19 cellular contexts compared by ENCODE assay signal in the genomic region with DNA sequence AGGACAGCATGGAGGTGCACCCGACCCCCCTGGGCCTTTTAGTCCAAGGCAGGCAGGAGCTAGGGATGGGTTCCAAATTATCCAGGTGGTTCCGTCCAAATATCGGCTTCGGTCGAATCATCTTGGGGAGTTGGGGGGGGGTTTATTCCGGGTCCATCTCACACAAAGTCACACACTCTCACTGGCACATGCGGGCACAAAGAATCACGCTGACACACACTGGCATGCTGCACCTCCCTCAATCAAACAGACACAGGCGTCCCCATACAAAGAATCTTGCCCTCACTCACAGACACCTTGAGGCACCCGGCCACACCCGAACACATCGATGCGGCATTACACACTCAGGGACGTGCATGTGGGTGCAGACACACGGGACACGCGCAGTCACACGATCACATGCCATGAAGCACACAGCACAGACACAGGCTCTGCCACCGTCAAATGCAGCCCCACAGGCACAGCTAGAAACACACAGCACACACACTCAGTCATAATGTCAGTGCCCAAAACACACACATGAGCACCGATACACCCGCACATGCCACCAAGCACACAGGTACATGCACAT. TPM values are rescaled to one million over a fixed set of nuclear protein-coding genes. Genes with fewer than 3 reads are reported as not detected.
A peak's percentile ranks its signal among the peaks of the same experiment; 100 is the strongest.
DNase-seq lines count a peak whose midpoint lies in the region; ATAC-seq and TF ChIP-seq lines count a peak whose summit lies in the region.
"Had no signal": no experiment of that assay in that cellular context is flagged by ENCODE, and none has a peak within 500 bp of the region (broad histone marks: within the 10 kb centered on the region; RNA-seq: fewer than 3 reads in every experiment).

No MANE protein-coding gene starts in this region.

- H3K27ac ChIP-seq in right cardiac atrium (ENCODE audit: low read length) (peak overlapping the region; percentile 77), psoas muscle (peak overlapping the region; percentile 99), vagina (peak overlapping the region; percentile 99)
- H3K27ac ChIP-seq: foreskin keratinocyte, PC-9 had no signal

- H3K36me3 ChIP-seq in psoas muscle (ENCODE audit: insufficient read depth in 1 of 2, low read depth in 1 of 2) (peaks cover 0 to 5% of the 10 kb centered on the region in 2 donors), vagina (peaks cover 0 to 6% of the 10 kb centered on the region in 2 donors)

- WGBS in right cardiac atrium = 65% methylated on average over 21 of the region's 21 CpGs
- 25 to 49% (median 28%) methylated on average over 21 of the region's 21 CpGs for WGBS in psoas muscle, 3 donors

- H3K4me3 ChIP-seq in right cardiac atrium (ENCODE audit: low read length) (no peak overlapping the region), psoas muscle (peak overlapping the region; percentile 60), vagina (peak overlapping the region; percentile 33 to 56)
- H3K4me3 ChIP-seq: PC-9 had no signal

- H3K27me3 ChIP-seq in right cardiac atrium (ENCODE audit: control insufficient read depth, insufficient read depth) (no peaks in the 10 kb centered on the region), psoas muscle (ENCODE audit: insufficient read depth in 3 of 3, low read length in 2 of 3) (no peaks in the 10 kb centered on the region), vagina (no peaks in the 10 kb centered on the region)

- intact Hi-C loops in right cardiac atrium (cut with DNase I) = no loop called here
- intact Hi-C loops in left ventricle myocardium superior (cut with micrococcal nuclease) = no loop called here
- intact Hi-C loops in psoas muscle (cut with DNase I) = loop anchor here in 1 of 2 donors (2.0 kb wide), 1 partner anchor 30 kb away; no protein-coding TSS in a partner anchor
- intact Hi-C loops in vagina (cut with DNase I) = no loop called here

- peaks cover 8% of the 10 kb centered on the region for H3K4me1 ChIP-seq in right cardiac atrium (ENCODE audit: control insufficient read depth, insufficient read depth, low read length)
- H3K4me1 ChIP-seq in psoas muscle = peaks cover 79% of the 10 kb centered on the region
- peaks cover 95% of the 10 kb centered on the region for H3K4me1 ChIP-seq in vagina

- no peak for ATAC-seq in right cardiac atrium
- no peak for ATAC-seq in left ventricle myocardium superior
- ATAC-seq in esophagus mucosa = peak; percentile 7
- no peak for ATAC-seq in psoas muscle
- ATAC-seq: activated naive CD8-positive, alpha-beta T cell treated with anti-CD3 and anti-CD28 coated beads, Interleukin-2, amount 50 U/mL, for 24 hours; foreskin keratinocyte; T-cell had no signal

- no peak for TF ChIP-seq POLR2A in vagina (IDR thresholded peaks at IDR 0.05)

- TF ChIP-seq CTCF in psoas muscle (IDR thresholded peaks at IDR 0.05) = no peak
- no peak for TF ChIP-seq CTCF in vagina (IDR thresholded peaks at IDR 0.05)

- peak in 2 of 3 donors; percentile 16 to 47 for DNase-seq in right cardiac atrium
- DNase-seq in left ventricle myocardium superior = no peak
- no peak for DNase-seq in psoas muscle
- no peak for DNase-seq in vagina (ENCODE audit: extremely low spot score in 2 of 2)
- no peak for DNase-seq in stimulated activated naive CD4-positive, alpha-beta T cell treated with Interleukin-2 at 50 U/mL for 16 hours (lab: John Stamatoyannopoulos, UW)
- DNase-seq in COLO829 (ENCODE audit: low spot score) = no peak
- no peak for DNase-seq in DMS53 (lab: John Stamatoyannopoulos, UW)
- DNase-seq: ACHN; activated CD4-positive, alpha-beta T cell treated with anti-CD3 and anti-CD28 coated beads for 1 hour; activated naive CD8-positive, alpha-beta T cell treated with anti-CD3 and anti-CD28 coated beads, Interleukin-2, amount 50 U/mL, for 24 hours; foreskin keratinocyte; H9; KBM-7; NCI-H510A treated with DMSO at 0.1 percent for 48 hours; PC-9; stimulated activated CD4-positive, alpha-beta T cell treated with anti-CD3 and anti-CD28 coated beads, Interleukin-2, amount 100 ng/mL, for 48 hours; T-cell had no signal

- H3K9me3 ChIP-seq in right cardiac atrium (ENCODE audit: control insufficient read depth, low read length) = no peaks in the 10 kb centered on the region
- H3K9me3 ChIP-seq in psoas muscle = no peaks in the 10 kb centered on the region
- H3K9me3 ChIP-seq in vagina = no peaks in the 10 kb centered on the region

RNA-seq across cellular contexts. Expression of a gene that starts 7.8 kb away (rescaled TPM):
- 100 to 1,000 TPM; 123 to 168 (median 156) TPM for total RNA-seq in right cardiac atrium
- polyA plus RNA-seq in right cardiac atrium = 67.4 TPM
- total RNA-seq in left ventricle myocardium superior = 171 TPM
- total RNA-seq in esophagus mucosa = 101 TPM
- 100 to 1,000 TPM; 220 to 347 (median 268) TPM for total RNA-seq in psoas muscle
- 100 to 1,000 TPM in 1 of 3 donors, 10 to 100 TPM in 2; 22.2 to 158 (median 43.8) TPM for polyA plus RNA-seq in psoas muscle
- 81.8 TPM for total RNA-seq in vagina

RNA-seq across cellular contexts. Expression of a gene that starts 33.7 kb away (rescaled TPM):
- total RNA-seq in right cardiac atrium (10 to 100 TPM in 2 of 4 donors, 1 to 10 TPM in 2; 5.0 to 13.8 (median 11.1) TPM), left ventricle myocardium superior (11.2 TPM), esophagus mucosa (not detected), psoas muscle (under 1 TPM in 1 of 4 donors, not detected in 3; 0.26 TPM), vagina (not detected)
- polyA plus RNA-seq in right cardiac atrium (7.0 TPM), psoas muscle (not detected)
- total RNA-seq: myocyte, T-cell had no signal

RNA-seq across cellular contexts. Expression of a gene that starts 46.0 kb away (rescaled TPM):
- total RNA-seq in right cardiac atrium = 10 to 100 TPM; 24.3 to 33.2 (median 29.1) TPM
- 64.5 TPM for polyA plus RNA-seq in right cardiac atrium
- total RNA-seq in left ventricle myocardium superior = 28.7 TPM
- 20.7 TPM for total RNA-seq in esophagus mucosa
- 10 to 100 TPM; 22.4 to 35.6 (median 29.3) TPM for total RNA-seq in psoas muscle
- 100 to 1,000 TPM in 1 of 3 donors, 10 to 100 TPM in 2; 50.6 to 119 (median 62.5) TPM for polyA plus RNA-seq in psoas muscle
- 80.3 TPM for total RNA-seq in vagina

RNA-seq across cellular contexts. Expression of a gene that starts 57.4 kb away (rescaled TPM):
- total RNA-seq in right cardiac atrium = 100 to 1,000 TPM; 127 to 137 (median 133) TPM
- 122 TPM for polyA plus RNA-seq in right cardiac atrium
- 188 TPM for total RNA-seq in left ventricle myocardium superior
- total RNA-seq in esophagus mucosa = 65.6 TPM
- total RNA-seq in psoas muscle = 100 to 1,000 TPM; 424 to 704 (median 500) TPM
- 100 to 1,000 TPM; 403 to 801 (median 728) TPM for polyA plus RNA-seq in psoas muscle
- 85.9 TPM for total RNA-seq in vagina

Comparison
In these comparisons a context has a peak if more than half of its experiments do, and no peak if none do; other contexts are left out.
1. DNase-seq: peak in right cardiac atrium (2 of 3); none in left ventricle myocardium superior (single experiment), psoas muscle (0 of 2), vagina (0 of 2), stimulated activated naive CD4-positive, alpha-beta T cell treated with Interleukin-2 at 50 U/mL for 16 hours (single experiment), COLO829 (single experiment) and DMS53 (single experiment).
2. Peak in every context shown above with its lines, with median percentiles within 50 percentile points of each other: H3K27ac ChIP-seq.